Comparison of ENCODE assay signal across 24 cellular contexts in genomic region chr11:271316-271715, GRCh38. TPM values are rescaled to one million over a fixed set of nuclear protein-coding genes. Genes with fewer than 3 reads are reported as not detected.
DNase-seq lines count a peak whose midpoint lies in the region; ATAC-seq, FAIRE-seq and TF ChIP-seq lines count a peak whose summit lies in the region.
"Had no signal": no experiment of that assay in that cellular context is flagged by ENCODE, and none has a peak within 500 bp of the region (broad histone marks: within the 10 kb centered on the region; RNA-seq: fewer than 3 reads in every experiment).

No MANE protein-coding gene starts in this region.

- H3K27ac ChIP-seq in BLaER1: peak overlapping the region; percentile 99
- H3K27ac ChIP-seq in kidney (ENCODE audit: low read depth in 2 of 2, low read length in 2 of 2): no peak overlapping the region
- H3K27ac ChIP-seq in neuronal stem cell (replicated peaks; ENCODE audit: low read length): no peak overlapping the region
- H3K27ac ChIP-seq: PC-9 had no signal

- peaks cover 33% of the 10 kb centered on the region for H3K4me1 Mint-ChIP-seq in activated CD8-positive, alpha-beta T cell treated with anti-CD3 and anti-CD28 coated beads for 36 hours (ENCODE audit: low read depth)

- H3K36me3 Mint-ChIP-seq in activated CD8-positive, alpha-beta T cell treated with anti-CD3 and anti-CD28 coated beads for 36 hours (ENCODE audit: low read depth): peaks cover 3% of the 10 kb centered on the region

- H4K8ac ChIP-seq in neuronal stem cell (ENCODE audit: low read depth, low read length): no peak overlapping the region

- H2BK12ac ChIP-seq in neuronal stem cell (ENCODE audit: low read length): no peak overlapping the region

- peaks cover 37% of the 10 kb centered on the region for H3K4me1 ChIP-seq in BLaER1
- H3K4me1 ChIP-seq in kidney (ENCODE audit: control insufficient read depth in 1 of 2, insufficient read depth in 1 of 2, low read depth in 1 of 2, low read length in 2 of 2): peaks cover 0 to 2% of the 10 kb centered on the region in 2 donors
- peaks cover 0 to 5% of the 10 kb centered on the region in 2 donors for H3K4me1 ChIP-seq in neuronal stem cell (ENCODE audit: control insufficient read depth in 2 of 2, insufficient read depth in 1 of 2, low read depth in 1 of 2, low read length in 2 of 2)

- peak overlapping the region; percentile 95 for H3K9ac ChIP-seq in BLaER1
- H3K9ac ChIP-seq in kidney (ENCODE audit: low read length in 2 of 2): no peak overlapping the region
- H3K9ac ChIP-seq in neuronal stem cell (ENCODE audit: low read depth, low read length, poor library complexity): no peak overlapping the region

- no peak overlapping the region for H2BK120ac ChIP-seq in neuronal stem cell (ENCODE audit: low read depth, low read length)

- intact Hi-C loops in kidney (cut with DNase I): no loop called here
- intact Hi-C loops in activated CD8-positive, alpha-beta T cell treated with anti-CD3 and anti-CD28 coated beads for 36 hours (cut with micrococcal nuclease): no loop called here

- H3K27me3 ChIP-seq in BLaER1: no peaks in the 10 kb centered on the region
- H3K27me3 ChIP-seq in neuronal stem cell (ENCODE audit: control insufficient read depth in 3 of 3, insufficient read depth in 3 of 3, low read depth in 1 of 3, low read length in 3 of 3): no peaks in the 10 kb centered on the region

- no peak for FAIRE-seq in kidney (lab: Jason Lieb, UNC)
- FAIRE-seq: A204.1, GM12878, GM18507, GM19239 had no signal

- H2BK15ac ChIP-seq in neuronal stem cell (ENCODE audit: low read length): peak overlapping the region; percentile 49

- H3K9me3 ChIP-seq in BLaER1: peaks cover 4% of the 10 kb centered on the region; the same call in 1 of the 2 replicates
- H3K9me3 ChIP-seq in kidney (ENCODE audit: control insufficient read depth in 1 of 2, low read length in 2 of 2): no peaks in the 10 kb centered on the region
- H3K9me3 ChIP-seq in neuronal stem cell (replicated peaks in 1 of 2; ENCODE audit: control insufficient read depth in 2 of 2, insufficient read depth in 1 of 2, low read depth in 1 of 2, low read length in 2 of 2): peaks cover 3 to 8% of the 10 kb centered on the region in 2 donors

- no peak overlapping the region for H3K23ac ChIP-seq in neuronal stem cell (ENCODE audit: low read depth, low read length, poor library complexity)

- H3K4me3 ChIP-seq in BLaER1 (no peak overlapping the region), kidney (ENCODE audit: low read length in 2 of 2) (no peak overlapping the region), neuronal stem cell (ENCODE audit: low read length in 2 of 2) (no peak overlapping the region)
- H3K4me3 ChIP-seq: GM12878, GM23338, PC-9 had no signal

- no peak overlapping the region for H3K4ac ChIP-seq in neuronal stem cell (ENCODE audit: low read length)

- ATAC-seq in GM21825 (IDR thresholded peaks at IDR 0.05; ENCODE audit: unreplicated experiment): no peak
- no peak for ATAC-seq in activated CD8-positive, alpha-beta T cell treated with anti-CD3 and anti-CD28 coated beads for 36 hours
- ATAC-seq: GM12878, GM23338, Right ventricle myocardium inferior had no signal

- no peak overlapping the region for H2BK5ac ChIP-seq in neuronal stem cell (ENCODE audit: low read length)

- no peak overlapping the region for H3K4me3 Mint-ChIP-seq in activated CD8-positive, alpha-beta T cell treated with anti-CD3 and anti-CD28 coated beads for 36 hours
- H3K4me3 Mint-ChIP-seq: CD14-positive monocyte, GM23338, HFFc6 had no signal

- WGBS in neuronal stem cell (ENCODE audit: extremely low coverage in 2 of 2, insufficient read length in 2 of 2, insufficient replicate concordance in 1 of 2), 2 donors: no CpG with 5 or more reads among the region's 8 CpGs

- no peaks in the 10 kb centered on the region for H3K79me1 ChIP-seq in neuronal stem cell (ENCODE audit: low read depth, low read length)

- DNase-seq in kidney (peak; percentile 69), neuronal stem cell (ENCODE audit: low spot score) (no peak), NCI-H2171 (lab: John Stamatoyannopoulos, UW) (no peak), EL (no peak)
- no peak for DNase-seq in activated CD8-positive, alpha-beta T cell treated with anti-CD3 and anti-CD28 coated beads for 36 hours
- DNase-seq: Caco-2, HFFc6, KBM-7, NCI-H1105, NCI-H1694 treated with DMSO at 0.1 percent for 48 hours, NCI-H446, PC-9 had no signal

- CTCF ChIA-PET in activated CD8-positive, alpha-beta T cell treated with anti-CD3 and anti-CD28 coated beads for 36 hours (lab: Charles Lee): interaction anchor here (1.0 kb wide), 1 partner anchor 33 kb away, joined by 3 read pairs; no protein-coding TSS in a partner anchor

- no peak overlapping the region for H2AFZ ChIP-seq in neuronal stem cell (ENCODE audit: low read length)
- H2AFZ ChIP-seq: GM23338, PC-9 had no signal

- H4K20me1 ChIP-seq in BLaER1: no peaks in the 10 kb centered on the region

- peak overlapping the region; percentile 100 for H3K4me2 ChIP-seq in BLaER1
- H3K4me2 ChIP-seq in neuronal stem cell (ENCODE audit: insufficient read depth, low read length, poor library complexity, severe bottlenecking): no peak overlapping the region
- H3K4me2 ChIP-seq: GM23338, PC-9 had no signal

- 0 out of 2 replicates have a peak, but pooled peaks have one; percentile 6 for TF ChIP-seq POLR2A in Raji (IDR thresholded peaks at IDR 0.05; ENCODE audit: insufficient read depth, low read depth, low read length)

- peaks cover 6% of the 10 kb centered on the region for H3K9me3 Mint-ChIP-seq in activated CD8-positive, alpha-beta T cell treated with anti-CD3 and anti-CD28 coated beads for 36 hours

- no peak overlapping the region for H4K91ac ChIP-seq in neuronal stem cell (ENCODE audit: low read depth, low read length, poor library complexity)

- no peak for TF ChIP-seq CTCF in kidney (IDR thresholded peaks at IDR 0.05; ENCODE audit: borderline replicate concordance, extremely low read depth, insufficient read depth)
- no peak for TF ChIP-seq CTCF in activated CD8-positive, alpha-beta T cell treated with anti-CD3 and anti-CD28 coated beads for 36 hours (IDR thresholded peaks at IDR 0.05)

- H3K36me3 ChIP-seq in BLaER1 (no peaks in the 10 kb centered on the region; the same call in 1 of the 2 replicates), kidney (ENCODE audit: control insufficient read depth in 1 of 2, insufficient read depth in 2 of 2, low read length in 2 of 2) (no peaks in the 10 kb centered on the region), neuronal stem cell (replicated peaks in 1 of 2; ENCODE audit: control insufficient read depth in 2 of 2, insufficient read depth in 2 of 2, low read length in 2 of 2) (no peaks in the 10 kb centered on the region)

- H3K14ac ChIP-seq in neuronal stem cell (ENCODE audit: low read length): no peak overlapping the region

- POLR2A ChIA-PET in activated CD8-positive, alpha-beta T cell treated with anti-CD3 and anti-CD28 coated beads for 36 hours (lab: Charles Lee): interaction anchor here (0.8 to 2.2 kb wide), 7 partner anchors 8 to 34 kb away, joined by 3 to 10 read pairs (median 3); partner anchors contain the start of genes PGGHG and PSMD13

- H3K18ac ChIP-seq in neuronal stem cell (ENCODE audit: low read length): no peak overlapping the region

- no peak overlapping the region for H3K27ac Mint-ChIP-seq in activated CD8-positive, alpha-beta T cell treated with anti-CD3 and anti-CD28 coated beads for 36 hours
- H3K27ac Mint-ChIP-seq: HFFc6 had no signal

- peak overlapping the region; percentile 94 for H2AK5ac ChIP-seq in neuronal stem cell (ENCODE audit: low read depth, low read length)

- no peaks in the 10 kb centered on the region for H3K27me3 Mint-ChIP-seq in activated CD8-positive, alpha-beta T cell treated with anti-CD3 and anti-CD28 coated beads for 36 hours

RNA-seq across cellular contexts. Expression of gene NLRP6, which starts 6.9 kb away (rescaled TPM):
- 1.6 TPM for total RNA-seq in kidney
- polyA plus RNA-seq in kidney (ENCODE audit: insufficient read depth, low read depth, low replicate concordance): 0.32 TPM
- not detected for polyA plus RNA-seq in neuronal stem cell (2013, experiment 1 of 2)
- polyA plus RNA-seq in neuronal stem cell (2013, experiment 2 of 2): not detected
- total RNA-seq in activated CD8-positive, alpha-beta T cell treated with anti-CD3 and anti-CD28 coated beads for 36 hours: 1 to 10 TPM; 3.3 to 3.4 TPM
- total RNA-seq: Caco-2, G401, HFFc6, M059J, PC-9 had no signal

RNA-seq across cellular contexts. Expression of gene PGGHG, which starts 17.6 kb away (rescaled TPM):
- 64.1 TPM for total RNA-seq in kidney
- polyA plus RNA-seq in kidney (ENCODE audit: insufficient read depth, low read depth, low replicate concordance): 16.1 TPM
- polyA plus RNA-seq in neuronal stem cell (2013, experiment 1 of 2): 50.4 TPM
- 48.9 TPM for polyA plus RNA-seq in neuronal stem cell (2013, experiment 2 of 2)
- 100 to 1,000 TPM; 298 to 308 TPM for total RNA-seq in activated CD8-positive, alpha-beta T cell treated with anti-CD3 and anti-CD28 coated beads for 36 hours

RNA-seq across cellular contexts. Expression of gene IFITM5, which starts 28.0 kb away (rescaled TPM):
- total RNA-seq in kidney: not detected
- not detected for polyA plus RNA-seq in kidney (ENCODE audit: insufficient read depth, low read depth, low replicate concordance)
- not detected for polyA plus RNA-seq in neuronal stem cell (2013, experiment 1 of 2)
- polyA plus RNA-seq in neuronal stem cell (2013, experiment 2 of 2): 0.06 TPM
- total RNA-seq in activated CD8-positive, alpha-beta T cell treated with anti-CD3 and anti-CD28 coated beads for 36 hours: not detected
- total RNA-seq: Caco-2, G401, GM12878, GM23338, HFFc6, M059J, PC-9, Right ventricle myocardium inferior had no signal
- polyA plus RNA-seq: CD14-positive monocyte, GM12878, GM23338 had no signal

RNA-seq across cellular contexts. Expression of gene PSMD13, which starts 34.5 kb away (rescaled TPM):
- total RNA-seq in kidney: 87.7 TPM
- polyA plus RNA-seq in kidney (ENCODE audit: insufficient read depth, low read depth, low replicate concordance): 115 TPM
- 70.9 TPM for polyA plus RNA-seq in neuronal stem cell (2013, experiment 1 of 2)
- polyA plus RNA-seq in neuronal stem cell (2013, experiment 2 of 2): 69.7 TPM
- total RNA-seq in activated CD8-positive, alpha-beta T cell treated with anti-CD3 and anti-CD28 coated beads for 36 hours: 100 to 1,000 TPM; 220 to 228 TPM

RNA-seq across cellular contexts. Expression of gene SIRT3, which starts 35.2 kb away (rescaled TPM):
- 28.3 TPM for total RNA-seq in kidney
- polyA plus RNA-seq in kidney (ENCODE audit: insufficient read depth, low read depth, low replicate concordance): 28.7 TPM
- 17.8 TPM for polyA plus RNA-seq in neuronal stem cell (2013, experiment 1 of 2)
- polyA plus RNA-seq in neuronal stem cell (2013, experiment 2 of 2): 18.8 TPM
- 10 to 100 TPM; 27.7 to 32.1 TPM for total RNA-seq in activated CD8-positive, alpha-beta T cell treated with anti-CD3 and anti-CD28 coated beads for 36 hours
